15 cellular contexts compared by ENCODE assay signal in genomic region chr9:131298816-131299215, GRCh38. TPM values are rescaled to one million over a fixed set of nuclear protein-coding genes. Genes with fewer than 3 reads are reported as not detected.
A peak's percentile ranks its signal among the peaks of the same experiment; 100 is the strongest.
DNase-seq lines count a peak whose midpoint lies in the region; ATAC-seq and TF ChIP-seq lines count a peak whose summit lies in the region.
"Had no signal": no experiment of that assay in that cellular context is flagged by ENCODE, and none has a peak within 500 bp of the region (broad histone marks: within the 10 kb centered on the region; RNA-seq: fewer than 3 reads in every experiment).

No MANE protein-coding gene starts in this region.

- ATAC-seq in Right ventricle myocardium inferior (no peak), gastrocnemius medialis (no peak)
- ATAC-seq: HCT116 had no signal

- TF ChIP-seq CTCF in cardiac muscle cell (IDR thresholded peaks at IDR 0.05; ENCODE audit: low read depth, low read length): no peak
- TF ChIP-seq CTCF in gastrocnemius medialis (IDR thresholded peaks at IDR 0.05 in 4 of 5, conservative IDR thresholded peaks at IDR 0.05 in 1 of 5): no peak

- no peak for TF ChIP-seq POLR2A in gastrocnemius medialis (IDR thresholded peaks at IDR 0.05)

- H3K27ac ChIP-seq in cardiac muscle cell (peak overlapping the region; percentile 96), BLaER1 (peak overlapping the region; percentile 54; the same call in 1 of the 2 replicates), gastrocnemius medialis (peak overlapping the region; percentile 96 to 100 (median 98)), Karpas-422 (ENCODE audit: low read length) (no peak overlapping the region)
- H3K27ac ChIP-seq: 22Rv1, GM23248, HL-60 had no signal

- H3K4me3 ChIP-seq in cardiac muscle cell: no peak overlapping the region
- no peak overlapping the region for H3K4me3 ChIP-seq in BLaER1
- no peak overlapping the region for H3K4me3 ChIP-seq in gastrocnemius medialis
- H3K4me3 ChIP-seq in Karpas-422 (ENCODE audit: low read length): no peak overlapping the region
- H3K4me3 ChIP-seq: GM23248 had no signal

- DNase-seq in cardiac muscle cell (ENCODE audit: low read depth in 1 of 2, low spot score in 1 of 2) (no peak), Right ventricle myocardium inferior (ENCODE audit: missing footprints) (no peak), myocyte (ENCODE audit: low read depth) (peak; percentile 47), gastrocnemius medialis (no peak), Karpas-422 (no peak), SHP77 (lab: John Stamatoyannopoulos, UW) (no peak)
- DNase-seq: CD4-positive, CD25-positive, alpha-beta regulatory T cell; DMS53; GF-D8; GM23248 had no signal

- H4K20me1 ChIP-seq in BLaER1 (peaks cover 59% of the 10 kb centered on the region), Karpas-422 (ENCODE audit: insufficient read depth, low read depth, low read length) (no peaks in the 10 kb centered on the region)

- intact Hi-C loops in Right ventricle myocardium inferior (cut with DNase I) (no loop called here), gastrocnemius medialis (cut with DNase I; ENCODE audit: low total_unique reads) (loop anchor here (5.0 kb wide), 1 partner anchor 38 kb away; no protein-coding TSS in a partner anchor)

- in situ Hi-C loops in gastrocnemius medialis (cut with MboI; ENCODE audit: low sequenced_read_pairs in 4 of 4): no loop called here

- H3K36me3 ChIP-seq in cardiac muscle cell (no peaks in the 10 kb centered on the region), BLaER1 (no peaks in the 10 kb centered on the region), gastrocnemius medialis (no peaks in the 10 kb centered on the region), Karpas-422 (ENCODE audit: insufficient read depth, low read length) (no peaks in the 10 kb centered on the region)

- H3K4me1 ChIP-seq in cardiac muscle cell (ENCODE audit: low read depth): peaks cover 49% of the 10 kb centered on the region
- H3K4me1 ChIP-seq in BLaER1: peaks cover 78% of the 10 kb centered on the region
- H3K4me1 ChIP-seq in gastrocnemius medialis: peaks cover 72 to 84% of the 10 kb centered on the region in 2 donors
- peaks cover 4% of the 10 kb centered on the region for H3K4me1 ChIP-seq in Karpas-422 (ENCODE audit: low read length)

- no peak overlapping the region for H2AFZ ChIP-seq in Karpas-422 (ENCODE audit: low read length)
- H2AFZ ChIP-seq: GM23248 had no signal

- H3K9me2 ChIP-seq in Karpas-422 (replicated peaks; ENCODE audit: insufficient read depth, low read length): no peaks in the 10 kb centered on the region

- H3K9me3 ChIP-seq in cardiac muscle cell (ENCODE audit: low read depth): no peaks in the 10 kb centered on the region
- H3K9me3 ChIP-seq in BLaER1: no peaks in the 10 kb centered on the region
- H3K9me3 ChIP-seq in gastrocnemius medialis: no peaks in the 10 kb centered on the region
- H3K9me3 ChIP-seq in Karpas-422 (ENCODE audit: low read length): no peaks in the 10 kb centered on the region

- H3K4me2 ChIP-seq in BLaER1: peak overlapping the region; percentile 83
- H3K4me2 ChIP-seq in Karpas-422 (ENCODE audit: low read depth, low read length, poor library complexity, severe bottlenecking): no peak overlapping the region

- H3K79me2 ChIP-seq in Karpas-422 (ENCODE audit: low read length): no peaks in the 10 kb centered on the region

- H3K27me3 ChIP-seq in cardiac muscle cell (no peaks in the 10 kb centered on the region), BLaER1 (no peaks in the 10 kb centered on the region), gastrocnemius medialis (no peaks in the 10 kb centered on the region), Karpas-422 (ENCODE audit: low read length) (no peaks in the 10 kb centered on the region)

- H3K9ac ChIP-seq in BLaER1 (0 out of 2 replicates have a peak overlapping the region, but pooled peaks have one; percentile 39), Karpas-422 (ENCODE audit: low read length) (no peak overlapping the region)
- H3K9ac ChIP-seq: GM23248 had no signal

RNA-seq across cellular contexts. Expression of gene PLPP7, which starts 9.3 kb away (rescaled TPM):
- 50.3 and 52.5 TPM in 2 replicates for total RNA-seq in cardiac muscle cell
- 36.9 and 42.5 TPM in 2 replicates for polyA plus RNA-seq in cardiac muscle cell
- total RNA-seq in Right ventricle myocardium inferior: 107 TPM
- 63.5 and 92.3 TPM in 2 replicates for total RNA-seq in myocyte
- 23.8 TPM for polyA plus RNA-seq in myocyte (2012)
- total RNA-seq in gastrocnemius medialis: 100 to 1,000 TPM; 110 to 395 (median 184) TPM
- not detected in 2 replicates for total RNA-seq in Karpas-422 (2014; rRNA removed; shearing (Covaris generic); ENCODE audit: low replicate concordance)
- total RNA-seq: A673; CD4-positive, CD25-positive, alpha-beta regulatory T cell had no signal
- polyA plus RNA-seq: CD4-positive, CD25-positive, alpha-beta regulatory T cell had no signal

RNA-seq across cellular contexts. Expression of gene FAM78A, which starts 22.5 kb away (rescaled TPM):
- total RNA-seq in cardiac muscle cell (39.6 and 42.6 TPM in 2 replicates), Right ventricle myocardium inferior (62.9 TPM), myocyte (6.1 and 7.0 TPM in 2 replicates), gastrocnemius medialis (10 to 100 TPM in 2 of 4 donors, 1 to 10 TPM in 2; 3.6 to 16.0 (median 10.1) TPM)
- 21.5 and 29.5 TPM in 2 replicates for polyA plus RNA-seq in cardiac muscle cell
- 4.4 TPM for polyA plus RNA-seq in myocyte (2012)
- total RNA-seq in Karpas-422 (2014; rRNA removed; shearing (Covaris generic); ENCODE audit: low replicate concordance): 31.6 and 43.9 TPM in 2 replicates

Comparison
In these comparisons a context has a peak if more than half of its experiments do, and no peak if none do; other contexts are left out.
1. RNA of gene PLPP7, which starts 9.3 kb away (total RNA-seq): 110 to 395 TPM in gastrocnemius medialis, 107 TPM in Right ventricle myocardium inferior (single experiment), 63.5 to 92.3 TPM in myocyte and 50.3 to 52.5 TPM in cardiac muscle cell; not detected in Karpas-422; every median in the first group is over 10 times any median in the second.